Comparison of ENCODE assay signal across 9 cellular contexts in the genomic region with DNA sequence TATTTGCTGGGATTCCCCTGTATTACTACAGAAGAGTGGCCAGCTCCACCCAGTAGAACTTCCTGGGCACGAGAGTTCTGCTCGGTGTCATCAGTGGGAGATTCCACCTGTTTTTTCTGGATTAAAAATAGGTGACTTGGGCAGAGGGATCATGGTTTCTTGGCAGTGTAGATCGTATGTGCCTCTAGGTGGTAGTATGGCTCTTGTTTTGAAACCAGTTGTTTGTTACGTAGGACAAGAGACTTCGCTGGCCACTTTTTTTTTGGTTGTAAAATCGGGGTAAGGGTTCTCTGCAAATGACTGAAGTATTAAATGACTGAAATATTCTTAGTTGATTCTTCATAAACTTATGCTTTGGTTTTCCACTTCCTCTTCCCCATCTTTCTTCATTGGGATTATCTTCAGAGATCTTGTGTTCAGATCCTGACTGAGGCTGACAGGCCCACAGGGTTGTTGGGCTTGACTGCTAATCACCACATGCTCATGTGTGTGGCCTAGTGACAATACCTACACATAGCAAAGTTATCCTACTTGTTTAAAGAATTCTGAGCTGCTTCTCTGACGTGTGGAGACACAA. TPM values are rescaled to one million over a fixed set of nuclear protein-coding genes. Genes with fewer than 3 reads are reported as not detected.
DNase-seq lines count a peak whose midpoint lies in the region; ATAC-seq and TF ChIP-seq lines count a peak whose summit lies in the region.
"Had no signal": no experiment of that assay in that cellular context is flagged by ENCODE, and none has a peak within 500 bp of the region (broad histone marks: within the 10 kb centered on the region; RNA-seq: fewer than 3 reads in every experiment).

No MANE protein-coding gene starts in this region.

- H3K9me3 ChIP-seq in right cardiac atrium (ENCODE audit: control insufficient read depth, low read length) (no peaks in the 10 kb centered on the region), heart right ventricle (no peaks in the 10 kb centered on the region)

- DNase-seq in Right ventricle myocardium superior: no peak
- DNase-seq in right cardiac atrium: no peak
- DNase-seq in SW480 (ENCODE audit: low spot score): peak; percentile 32
- DNase-seq in heart right ventricle: no peak
- DNase-seq in mucosa of gallbladder (ENCODE audit: low spot score): no peak
- no peak for DNase-seq in stimulated activated naive CD8-positive, alpha-beta T cell treated with anti-CD3 and anti-CD28 coated beads, Interleukin-15, amount 100 ng/mL, for 72 hours
- DNase-seq: activated T-cell treated with anti-CD3 and anti-CD28 coated beads, Interleukin-2, amount 50 U/mL, for 1 hour had no signal

- peaks cover 31% of the 10 kb centered on the region for H3K4me1 Mint-ChIP-seq in stimulated activated naive CD8-positive, alpha-beta T cell treated with anti-CD3 and anti-CD28 coated beads, Interleukin-15, amount 100 ng/mL, for 72 hours

- H3K27ac ChIP-seq in right cardiac atrium (ENCODE audit: low read length) (no peak overlapping the region), heart right ventricle (no peak overlapping the region)

- H3K9me3 Mint-ChIP-seq in stimulated activated naive CD8-positive, alpha-beta T cell treated with anti-CD3 and anti-CD28 coated beads, Interleukin-15, amount 100 ng/mL, for 72 hours: no peaks in the 10 kb centered on the region

- H3K4me3 ChIP-seq in right cardiac atrium (ENCODE audit: low read length): no peak overlapping the region
- no peak overlapping the region for H3K4me3 ChIP-seq in heart right ventricle

- no peak overlapping the region for H3K4me3 Mint-ChIP-seq in stimulated activated naive CD8-positive, alpha-beta T cell treated with anti-CD3 and anti-CD28 coated beads, Interleukin-15, amount 100 ng/mL, for 72 hours

- no peaks in the 10 kb centered on the region for H3K27me3 ChIP-seq in right cardiac atrium (ENCODE audit: control insufficient read depth, insufficient read depth)
- peaks cover 0 to 3% (median 0%) of the 10 kb centered on the region in 7 donors for H3K27me3 ChIP-seq in heart right ventricle

- H3K4me1 ChIP-seq in right cardiac atrium (ENCODE audit: control insufficient read depth, insufficient read depth, low read length) (no peaks in the 10 kb centered on the region), heart right ventricle (peaks cover 0 to 14% (median 0%) of the 10 kb centered on the region in 9 donors)

- 46% methylated on average over 7 of the region's 7 CpGs for WGBS in right cardiac atrium
- 46 to 48% methylated on average over 7 of the region's 7 CpGs for WGBS in heart right ventricle, 2 donors

- TF ChIP-seq CTCF in heart right ventricle (IDR thresholded peaks at IDR 0.05): peak in 7 of 9 donors; percentile 32 to 58 (median 47)

- intact Hi-C loops in Right ventricle myocardium superior (cut with DNase I) (no loop called here), right cardiac atrium (cut with DNase I) (loop anchor here (2.0 to 5.0 kb wide), 4 partner anchors 242 to 387 kb away; no protein-coding TSS in a partner anchor), heart right ventricle (cut with DNase I) (loop anchor here in 7 of 10 donors (1.0 to 5.0 kb wide), 5 partner anchors 242 to 388 kb away; no protein-coding TSS in a partner anchor)

- no peaks in the 10 kb centered on the region for H3K36me3 ChIP-seq in heart right ventricle

- H3K27ac Mint-ChIP-seq in stimulated activated naive CD8-positive, alpha-beta T cell treated with anti-CD3 and anti-CD28 coated beads, Interleukin-15, amount 100 ng/mL, for 72 hours: peak overlapping the region in 1 of 2 donors; percentile 77

- no peaks in the 10 kb centered on the region for H3K27me3 Mint-ChIP-seq in stimulated activated naive CD8-positive, alpha-beta T cell treated with anti-CD3 and anti-CD28 coated beads, Interleukin-15, amount 100 ng/mL, for 72 hours

- ATAC-seq in Right ventricle myocardium superior (ENCODE audit: poor library complexity) (peak; percentile 76), right cardiac atrium (no peak), heart right ventricle (peak in 4 of 8 donors; percentile 35 to 61 (median 46)), HG02759 (IDR thresholded peaks at IDR 0.05; ENCODE audit: unreplicated experiment) (no peak), HG03520 (IDR thresholded peaks at IDR 0.05; ENCODE audit: unreplicated experiment) (no peak)
- no peak for ATAC-seq in stimulated activated naive CD8-positive, alpha-beta T cell treated with anti-CD3 and anti-CD28 coated beads, Interleukin-15, amount 100 ng/mL, for 72 hours

RNA-seq across cellular contexts. Expression of a gene that starts 43.8 kb away (rescaled TPM):
- total RNA-seq in Right ventricle myocardium superior (183 TPM), right cardiac atrium (100 to 1,000 TPM; 181 to 280 (median 218) TPM), heart right ventricle (100 to 1,000 TPM; 155 to 302 (median 177) TPM), mucosa of gallbladder (297 TPM)
- polyA plus RNA-seq in right cardiac atrium (116 TPM), heart right ventricle (100 to 1,000 TPM in 1 of 2 donors, 10 to 100 TPM in 1; 51.9 to 266 TPM)
